ENCODE assay signal across 11 cellular contexts in genomic region chr12:88127855-88128254, GRCh38.
"Had no signal": no experiment of that assay in that cellular context is flagged by ENCODE, and none has a peak within 500 bp of the region (broad histone marks: within the 10 kb centered on the region; RNA-seq: fewer than 3 reads in every experiment).

No MANE protein-coding gene starts in this region.

- H3K4me3 ChIP-seq: GM23248, GM23338, HAP-1 had no signal

- ATAC-seq: GM23338, HCT116 had no signal

- H3K4me2 ChIP-seq: GM23338 had no signal

- H2AFZ ChIP-seq: GM23248, GM23338 had no signal

- FAIRE-seq: H1, H54 had no signal

- H3K9me3 ChIP-seq: HAP-1 had no signal

- H3K4me1 ChIP-seq: HAP-1 had no signal

- H3K27ac ChIP-seq: GM23248 had no signal

- DNase-seq: GM23248, GOT3, H7, H9, HCEC 1CT, HFFc6 had no signal

- H3K9ac ChIP-seq: GM23248 had no signal
